Comparison of ENCODE assay signal across 25 cellular contexts in the genomic region with DNA sequence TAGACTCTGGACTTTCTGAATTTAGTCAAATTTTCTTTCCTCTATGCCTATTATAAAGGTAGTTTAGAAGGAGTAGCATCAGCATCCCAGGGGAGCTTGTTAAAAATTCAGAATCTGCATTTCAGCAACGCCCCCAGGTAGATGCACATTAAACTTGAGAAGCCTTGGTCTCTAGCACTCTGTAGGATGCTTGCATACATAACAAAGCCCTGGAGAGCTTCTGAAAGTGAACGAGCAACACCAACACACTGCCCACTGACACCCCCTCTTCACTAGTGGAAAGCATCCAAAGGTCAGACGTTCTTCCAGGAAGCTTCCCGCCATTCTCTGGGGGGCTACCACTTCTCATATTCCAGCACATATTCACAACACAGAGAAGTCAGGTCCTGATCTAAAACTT.
"Had no signal": no experiment of that assay in that cellular context is flagged by ENCODE, and none has a peak within 500 bp of the region (broad histone marks: within the 10 kb centered on the region; RNA-seq: fewer than 3 reads in every experiment).

No MANE protein-coding gene starts in this region.

- FAIRE-seq: colon, pancreas had no signal

- H3K36me3 ChIP-seq: brain microvascular endothelial cell, left ventricle myocardium inferior, pancreas, thoracic aorta, upper lobe of left lung had no signal

- H3K4me3 ChIP-seq: hepatocyte, left ventricle myocardium inferior, pancreas, psoas muscle, thoracic aorta, upper lobe of left lung had no signal

- H3K27ac ChIP-seq: brain microvascular endothelial cell, left ventricle myocardium inferior, pancreas, psoas muscle, VCaP had no signal

- H3K27me3 ChIP-seq: brain microvascular endothelial cell, hepatocyte, pancreas, upper lobe of left lung had no signal

- H2AFZ ChIP-seq: hepatocyte had no signal

- H3K27ac Mint-ChIP-seq: activated naive CD4-positive, alpha-beta T cell treated with anti-CD3 and anti-CD28 coated beads, Interleukin-2, amount 50 U/mL, for 24 hours; nephron progenitor cell; stimulated activated naive CD8-positive, alpha-beta T cell treated with anti-CD3 and anti-CD28 coated beads, Interleukin-15, Interleukin-2, amounts not matched to agents 100 ng/mL and 50 ng/mL, for 24 hours; T-cell; T-helper 2 cell treated with Interferon-gamma antibody and Interleukin-4, amounts not matched to agents 5 μg/mL and 100 μg/mL, for 36 hours had no signal

- H3K9me3 Mint-ChIP-seq: activated naive CD4-positive, alpha-beta T cell treated with anti-CD3 and anti-CD28 coated beads, Interleukin-2, amount 50 U/mL, for 24 hours; nephron progenitor cell; stimulated activated naive CD8-positive, alpha-beta T cell treated with anti-CD3 and anti-CD28 coated beads, Interleukin-15, Interleukin-2, amounts not matched to agents 100 ng/mL and 50 ng/mL, for 24 hours; T-helper 2 cell treated with Interferon-gamma antibody and Interleukin-4, amounts not matched to agents 5 μg/mL and 100 μg/mL, for 36 hours had no signal

- H3K36me3 Mint-ChIP-seq: activated naive CD4-positive, alpha-beta T cell treated with anti-CD3 and anti-CD28 coated beads, Interleukin-2, amount 50 U/mL, for 24 hours; T-cell had no signal

- ATAC-seq: pancreas, psoas muscle, right cardiac atrium, T-cell had no signal

- H3K9me3 ChIP-seq: left ventricle myocardium inferior, psoas muscle, thoracic aorta, upper lobe of left lung had no signal

- H3K4me3 Mint-ChIP-seq: activated naive CD4-positive, alpha-beta T cell treated with anti-CD3 and anti-CD28 coated beads, Interleukin-2, amount 50 U/mL, for 24 hours; nephron progenitor cell; stimulated activated naive CD8-positive, alpha-beta T cell treated with anti-CD3 and anti-CD28 coated beads, Interleukin-15, Interleukin-2, amounts not matched to agents 100 ng/mL and 50 ng/mL, for 24 hours; T-cell; T-helper 2 cell treated with Interferon-gamma antibody and Interleukin-4, amounts not matched to agents 5 μg/mL and 100 μg/mL, for 36 hours had no signal

- H3K4me1 Mint-ChIP-seq: activated naive CD4-positive, alpha-beta T cell treated with anti-CD3 and anti-CD28 coated beads, Interleukin-2, amount 50 U/mL, for 24 hours; T-cell had no signal

- DNase-seq: activated CD4-positive, alpha-beta T cell treated with anti-CD3 and anti-CD28 coated beads for 1 hour; activated gamma-delta T cell treated with Interleukin-2 at 50 U/mL for 16 hours; activated T-cell treated with anti-CD3 and anti-CD28 coated beads, Interleukin-2, amount 50 U/mL, for 1 hour; aorta; brain microvascular endothelial cell; caudate nucleus; effector memory CD4-positive, alpha-beta T cell; foreskin melanocyte; glutamatergic neuron; left ventricle myocardium inferior; midbrain; nephron progenitor cell; pancreas; psoas muscle; right cardiac atrium; stimulated activated CD4-positive, alpha-beta T cell treated with anti-CD3 and anti-CD28 coated beads, Interleukin-1b, Interleukin-23, amount 100 ng/mL, for 48 hours; T-cell; upper lobe of left lung had no signal

- H3K4me2 ChIP-seq: hepatocyte had no signal
